ENCODE assay signal across 8 cellular contexts in genomic region chrX:73562986-73563739, GRCh38. TPM values are rescaled to one million over a fixed set of nuclear protein-coding genes. Genes with fewer than 3 reads are reported as not detected.
DNase-seq lines count a peak whose midpoint lies in the region; ATAC-seq, FAIRE-seq and TF ChIP-seq lines count a peak whose summit lies in the region.

Gene CHIC1 (plus strand): TSS chrX:73563197. CDS start chrX:73563285, 88 bp downstream.

- CTCF ChIA-PET in K562 (lab: Yijun Ruan, JAX; ENCODE audit: low intra/inter-chr PET ratio): no interaction called here

- peak within 1 kb of the TSS; percentile 58 for H3K4me3 ChIP-seq in GM06990 (replicated peaks; ENCODE audit: low read depth, low read length)
- H3K4me3 ChIP-seq in K562: peak within 1 kb of the TSS; percentile 45
- H3K4me3 ChIP-seq in gastrocnemius medialis: peak within 1 kb of the TSS; percentile 52 to 66 (median 62)

- no peak for FAIRE-seq in K562 (lab: Jason Lieb, UNC)

- H3K4me1 ChIP-seq in K562 (replicated peaks in 1 of 2; ENCODE audit: control insufficient read depth in 2 of 2, insufficient read depth in 2 of 2, low read length in 2 of 2) (no peaks in the 10 kb centered on the region), gastrocnemius medialis (no peaks in the 10 kb centered on the region)

- ATAC-seq in HG02571 (IDR thresholded peaks at IDR 0.05; ENCODE audit: unreplicated experiment): peak; percentile 61
- peak; percentile 91 for ATAC-seq in K562
- peak; percentile 58 to 74 for ATAC-seq in gastrocnemius medialis

- intact Hi-C loops in K562 (cut with micrococcal nuclease): no loop called here
- intact Hi-C loops in gastrocnemius medialis (cut with DNase I; ENCODE audit: low total_unique reads): no loop called here

- peak; percentile 62 for TF ChIP-seq POLR2A in K562 (conservative IDR thresholded peaks at IDR 0.05)
- no peak for TF ChIP-seq POLR2A in gastrocnemius medialis (IDR thresholded peaks at IDR 0.05)

- H3K9me1 ChIP-seq in K562 (ENCODE audit: control insufficient read depth, insufficient read depth, low read length): no peaks in the 10 kb centered on the region

- no peaks in the 10 kb centered on the region for H4K20me1 ChIP-seq in K562 (replicated peaks; ENCODE audit: control insufficient read depth, insufficient read depth, low read length)

- H3K36me3 ChIP-seq in GM06990 (ENCODE audit: control insufficient read depth, insufficient read depth, low read length) (no peaks in the 10 kb centered on the region), K562 (ENCODE audit: control insufficient read depth, insufficient read depth, low read length) (no peaks in the 10 kb centered on the region), gastrocnemius medialis (no peaks in the 10 kb centered on the region)

- in situ Hi-C loops in K562 (cut with MboI): no loop called here
- in situ Hi-C loops in gastrocnemius medialis (cut with MboI; ENCODE audit: low sequenced_read_pairs in 4 of 4): no loop called here

- TF ChIP-seq CTCF in GM06990 (IDR thresholded peaks at IDR 0.05; ENCODE audit: insufficient read depth, low read length, poor library complexity, severe bottlenecking) (no peak), K562 (IDR thresholded peaks at IDR 0.05 in 2 of 3, conservative IDR thresholded peaks at IDR 0.05 in 1 of 3; ENCODE audit: insufficient read depth in 2 of 3, low read depth in 1 of 3, low read length in 3 of 3) (no peak), gastrocnemius medialis (IDR thresholded peaks at IDR 0.05 in 4 of 5, conservative IDR thresholded peaks at IDR 0.05 in 1 of 5) (no peak)

- no peaks in the 10 kb centered on the region for H3K27me3 ChIP-seq in GM06990 (replicated peaks; ENCODE audit: control insufficient read depth, insufficient read depth, low read length)
- H3K27me3 ChIP-seq in K562 (ENCODE audit: control insufficient read depth in 2 of 2, insufficient read depth in 2 of 2, low read length in 2 of 2): no peaks in the 10 kb centered on the region
- no peaks in the 10 kb centered on the region for H3K27me3 ChIP-seq in gastrocnemius medialis

- H3K9ac ChIP-seq in K562 (ENCODE audit: insufficient read depth in 1 of 2, low read depth in 2 of 2, low read length in 2 of 2): peak within 1 kb of the TSS; percentile 51 to 78

- POLR2A ChIA-PET in K562 (lab: Yijun Ruan, JAX): interaction anchor here (0.5 kb wide), 1 partner anchor 516 kb away, joined by 3 read pairs; no protein-coding TSS in a partner anchor

- H3K27ac ChIP-seq in K562 (ENCODE audit: extremely low read depth, low read depth, low read length) (peak within 1 kb of the TSS; percentile 50; the same call in 1 of the 3 replicates), gastrocnemius medialis (peak within 1 kb of the TSS; percentile 39 to 74 (median 70))

- TF ChIP-seq EP300 in K562 (IDR thresholded peaks at IDR 0.05; ENCODE audit: low read length): no peak

- no peaks in the 10 kb centered on the region for H3K79me2 ChIP-seq in K562 (ENCODE audit: control insufficient read depth, insufficient read depth, low read length)

- H2AFZ ChIP-seq in K562 (ENCODE audit: low read depth, low read length): peak within 1 kb of the TSS; percentile 89

- no peak for TF ChIP-seq RAD21 in K562 (CRISPR knock-in tag; conservative IDR thresholded peaks at IDR 0.05 in 1 of 2, IDR thresholded peaks at IDR 0.05 in 1 of 2)

- TSS peak; percentile 46 for BruUV-seq in K562 (replicated peaks; lab: Mats Ljungman, UMichigan)

- DNase-seq in GM06990 (ENCODE audit: extremely low read depth, insufficient read length): peak; percentile 81
- peak; percentile 66 for DNase-seq in NCI-H1436 treated with DMSO at 0.1 percent for 48 hours (lab: John Stamatoyannopoulos, UW)
- DNase-seq in T1000 (lab: John Stamatoyannopoulos, UW): peak; percentile 38
- peak; percentile 68 to 73 (median 70) for DNase-seq in K562 (ENCODE audit: extremely low read depth in 1 of 4, low spot score in 3 of 4)
- peak; percentile 41 for DNase-seq in iPS DF 4.7 (ENCODE audit: extremely low read depth, low spot score)
- peak; percentile 4 to 30 for DNase-seq in gastrocnemius medialis
- DNase-seq in foreskin melanocyte: no peak

- H3K4me2 ChIP-seq in K562 (ENCODE audit: insufficient read depth, low read length): peak within 1 kb of the TSS; percentile 81

- H3K9me3 ChIP-seq in K562 (replicated peaks; ENCODE audit: control insufficient read depth, insufficient read depth, low read depth, low read length) (no peaks in the 10 kb centered on the region), gastrocnemius medialis (no peaks in the 10 kb centered on the region)

- 13% methylated on average over 8 of the region's 51 CpGs for WGBS in K562 (ENCODE audit: insufficient coverage, low coverage, missing lambda C conversion rate)

TF ChIP-seq in K562, 482 proteins besides CTCF, POLR2A, EP300 and RAD21 (continues in another document):
- TF ChIP-seq TAF7 (tag; IDR thresholded peaks at IDR 0.05) (peak; percentile 37; the same call in 1 of the 2 replicates), ZNF408 (CRISPR knock-in tag; IDR thresholded peaks at IDR 0.05; ENCODE audit: low read depth) (no peak), E2F6 (IDR thresholded peaks at IDR 0.05; ENCODE audit: borderline replicate concordance in 1 of 2, extremely low read depth in 1 of 2, insufficient read depth in 1 of 2, insufficient read length in 1 of 2, low read depth in 1 of 2, low read length in 1 of 2, poor library complexity in 1 of 2, severe bottlenecking in 1 of 2) (peak; percentile 14 to 80), L3MBTL2 (IDR thresholded peaks at IDR 0.05) (peak; percentile 45; the same call in 1 of the 2 replicates), SAFB2 (IDR thresholded peaks at IDR 0.05; ENCODE audit: borderline replicate concordance, low read depth, low read length, severe bottlenecking) (no peak), HDAC1 (IDR thresholded peaks at IDR 0.05) (0 out of 4 replicates have a peak, but pooled peaks of 1 of the 2 experiments have one; percentile 37)

RNA-seq across cellular contexts. Expression of gene CHIC1, which starts in this region (rescaled TPM):
- total RNA-seq in K562 (2011; cell fraction: chromatin; rRNA removed; ENCODE audit: low replicate concordance): 1.8 and 3.4 TPM in 2 replicates
- 0.50 and 0.92 TPM in 2 replicates for total RNA-seq in K562 (2011; cell fraction: nucleolus; rRNA removed)
- 2.1 and 4.3 TPM in 2 replicates for total RNA-seq in K562 (2011; cell fraction: nucleoplasm; rRNA removed)
- total RNA-seq in K562 (2014; rRNA removed): 0.61 and 1.4 TPM in 2 replicates
- 1.1 and 1.5 TPM in 2 replicates for total RNA-seq in K562 (2014; rRNA removed; fragmentation: Illumina TruSeq; extraction: Trizol)
- total RNA-seq in K562 (2015; rRNA removed; fragmentation: Illumina TruSeq; extraction: Trizol): 0.94 and 1.4 TPM in 2 replicates
- total RNA-seq in K562 (2021): 0.69 and 0.89 TPM in 2 replicates
- polyA plus RNA-seq in K562 (2011; rRNA removed): 0.11 and 1.5 TPM in 2 replicates
- polyA plus RNA-seq in K562 (2011; cell fraction: cytosol; rRNA removed): 0.03 and 0.15 TPM in 2 replicates
- 0.18 and 1.5 TPM in 2 replicates for polyA plus RNA-seq in K562 (2011; cell fraction: nucleus; rRNA removed)
- 0.53 and 0.86 TPM in 2 replicates for polyA plus RNA-seq in K562 (2012)
- polyA plus RNA-seq in K562 (2014; fragmentation: Illumina TruSeq; extraction: Trizol): 0.94 and 1.3 TPM in 2 replicates
- under 1 TPM; 0.10 to 0.21 TPM for polyA plus RNA-seq in K562 (2014; fragmentation: Nextera tagmentation; extraction: Ambion mirVana)
- polyA plus RNA-seq in K562 (2014; rRNA removed): 0.69 and 0.85 TPM in 2 replicates
- polyA minus RNA-seq in K562 (2011; rRNA and poly(A)+ RNA removed): 0.15 and 1.6 TPM in 2 replicates
- polyA minus RNA-seq in K562 (2011; cell fraction: cytosol; rRNA and poly(A)+ RNA removed): 0.19 TPM in 1 of 2 replicates, not detected in the other
- 0.22 and 1.8 TPM in 2 replicates for polyA minus RNA-seq in K562 (2011; cell fraction: nucleus; rRNA and poly(A)+ RNA removed)
- total RNA-seq in gastrocnemius medialis: 1 to 10 TPM; 1.8 to 6.6 (median 4.8) TPM
